Comparison of ENCODE assay signal across 9 cellular contexts in genomic region chr7:106737202-106737562, GRCh38.
DNase-seq lines count a peak whose midpoint lies in the region; ATAC-seq lines count a peak whose summit lies in the region.
"Had no signal": no experiment of that assay in that cellular context is flagged by ENCODE, and none has a peak within 500 bp of the region (broad histone marks: within the 10 kb centered on the region; RNA-seq: fewer than 3 reads in every experiment).

No MANE protein-coding gene starts in this region.

- no peak overlapping the region for H3K23ac ChIP-seq in trophoblast cell (ENCODE audit: low read length)

- H3K36me3 ChIP-seq in trophoblast cell (ENCODE audit: control insufficient read depth in 1 of 2, insufficient read depth in 2 of 2, low read length in 2 of 2): no peaks in the 10 kb centered on the region
- H3K36me3 ChIP-seq: neutrophil had no signal

- H3K27ac ChIP-seq in trophoblast cell (ENCODE audit: low read depth, low read length): no peak overlapping the region
- H3K27ac ChIP-seq: neutrophil had no signal

- H3K4ac ChIP-seq in trophoblast cell (ENCODE audit: low read depth, low read length): no peak overlapping the region

- H3K79me2 ChIP-seq in trophoblast cell (ENCODE audit: control insufficient read depth, insufficient read depth, low read length, poor library complexity): no peaks in the 10 kb centered on the region

- no peak overlapping the region for H4K8ac ChIP-seq in trophoblast cell (ENCODE audit: low read depth, low read length)

- H4K91ac ChIP-seq in trophoblast cell (ENCODE audit: low read depth, low read length): no peak overlapping the region

- H2BK12ac ChIP-seq in trophoblast cell (ENCODE audit: low read length): peak overlapping the region; percentile 0

- no peak overlapping the region for H3K18ac ChIP-seq in trophoblast cell (ENCODE audit: low read length)

- H3K4me3 ChIP-seq in trophoblast cell (ENCODE audit: low read depth, low read length): no peak overlapping the region

- peaks cover 2% of the 10 kb centered on the region for H3K79me1 ChIP-seq in trophoblast cell (ENCODE audit: low read length)

- ATAC-seq in HG03439 (IDR thresholded peaks at IDR 0.05; ENCODE audit: unreplicated experiment) (no peak), GM18511 (IDR thresholded peaks at IDR 0.05; ENCODE audit: unreplicated experiment) (no peak)

- peaks cover 0 to 3% of the 10 kb centered on the region in 2 experiments for H3K4me1 ChIP-seq in trophoblast cell (ENCODE audit: control insufficient read depth in 1 of 2, insufficient read depth in 2 of 2, low read length in 2 of 2)

- peak overlapping the region; percentile 40 for H2AFZ ChIP-seq in trophoblast cell (ENCODE audit: insufficient read depth, low read length, poor library complexity)

- no peaks in the 10 kb centered on the region for H3K9me3 ChIP-seq in trophoblast cell (ENCODE audit: insufficient read depth, low read depth, low read length)
- H3K9me3 ChIP-seq: neutrophil had no signal

- no peak overlapping the region for H2BK5ac ChIP-seq in trophoblast cell (ENCODE audit: low read depth, low read length, poor library complexity)

- H3K9ac ChIP-seq in trophoblast cell (ENCODE audit: low read length): no peak overlapping the region

- H2BK120ac ChIP-seq in trophoblast cell (ENCODE audit: insufficient read depth, low read length, poor library complexity): no peak overlapping the region

- H2AK5ac ChIP-seq in trophoblast cell (ENCODE audit: low read length): no peak overlapping the region

- DNase-seq in DMS 273 (lab: John Stamatoyannopoulos, UW; ENCODE audit: unreplicated experiment) (peak; percentile 37), DMS 273 treated with DMSO at 0.1 percent for 48 hours (lab: John Stamatoyannopoulos, UW) (no peak), NAMALWA (ENCODE audit: low spot score) (peak; percentile 60), dermis microvascular lymphatic vessel endothelial cell (ENCODE audit: low read depth in 2 of 2) (peak; percentile 40 to 71), trophoblast cell (peak; percentile 7 to 68), midbrain (lab: John Stamatoyannopoulos, UW) (no peak)

- H3K14ac ChIP-seq in trophoblast cell (ENCODE audit: low read length): no peak overlapping the region

- H3K27me3 ChIP-seq in trophoblast cell (ENCODE audit: insufficient read depth, low read length): no peaks in the 10 kb centered on the region
- H3K27me3 ChIP-seq: neutrophil had no signal

- no peak overlapping the region for H3K4me2 ChIP-seq in trophoblast cell (ENCODE audit: low read length)

- no CpG with 5 or more reads among the region's 1 CpG for WGBS in trophoblast cell (ENCODE audit: extremely low coverage, insufficient coverage, insufficient read length)

- no peak overlapping the region for H4K12ac ChIP-seq in trophoblast cell (ENCODE audit: low read depth, low read length)

Comparison
In these comparisons a context has a peak if more than half of its experiments do, and no peak if none do; other contexts are left out.
1. DNase-seq: peak in DMS 273 (single experiment), NAMALWA (single experiment), dermis microvascular lymphatic vessel endothelial cell (2 of 2) and trophoblast cell (2 of 2); none in DMS 273 treated with DMSO at 0.1 percent for 48 hours (single experiment) and midbrain (single experiment).